Comparison of ENCODE assay signal across 8 cellular contexts in genomic region chr21:5153842-5154640, GRCh38.
A peak's percentile ranks its signal among the peaks of the same experiment; 100 is the strongest.
DNase-seq lines count a peak whose midpoint lies in the region; ATAC-seq and TF ChIP-seq lines count a peak whose summit lies in the region.
"Not testable (repeated sequence)": the region's sequence is repeated elsewhere in the genome, so short reads cannot be mapped to it uniquely, and the experiment has no call there.

No MANE protein-coding gene starts in this region.

- TF ChIP-seq CTCF in breast epithelium (IDR thresholded peaks at IDR 0.05); lung (IDR thresholded peaks at IDR 0.05; ENCODE audit: control extremely low read depth, extremely low read depth); retinal pigment epithelial cell (conservative IDR thresholded peaks at IDR 0.05; ENCODE audit: low read depth, low read length): not testable (repeated sequence)

- intact Hi-C loops in breast epithelium (cut with DNase I; ENCODE audit: low total_unique reads); Right ventricle myocardium inferior (cut with DNase I): not testable (repeated sequence)

- 2% methylated on average over 26 of the region's 69 CpGs; no CpG with 5 or more reads in 1 of the 2 donors for WGBS in lung, 2 donors
- WGBS in urinary bladder, result 2% methylated on average over 8 of the region's 69 CpGs

- DNase-seq in breast epithelium (ENCODE audit: low spot score in 2 of 2); lung (ENCODE audit: low spot score); retinal pigment epithelial cell (ENCODE audit: low read depth): not testable (repeated sequence)
- DNase-seq in Right ventricle myocardium inferior (ENCODE audit: missing footprints), result peak; percentile 58

- H3K9ac ChIP-seq in HUES6 (ENCODE audit: low read length), result not testable (repeated sequence)

- not testable (repeated sequence) for H3K36me3 ChIP-seq in HUES6 (ENCODE audit: control insufficient read depth, insufficient read depth, low read length); breast epithelium; lung (ENCODE audit: control insufficient read depth in 2 of 2, insufficient read depth in 2 of 2, low read length in 2 of 2); urinary bladder (ENCODE audit: insufficient read depth)

- H3K27me3 ChIP-seq in HUES6 (ENCODE audit: control insufficient read depth, insufficient read depth, low read length); breast epithelium; lung (ENCODE audit: control insufficient read depth, insufficient read depth): not testable (repeated sequence)

- not testable (repeated sequence) for H3K27ac ChIP-seq in HUES6 (ENCODE audit: low read depth, low read length); lung (ENCODE audit: low read depth in 1 of 2, low read length in 1 of 2); urinary bladder (ENCODE audit: low read depth)
- H3K27ac ChIP-seq in breast epithelium, result peak overlapping the region in 1 of 2 donors; percentile 77

- not testable (repeated sequence) for H3K4me1 ChIP-seq in HUES6 (ENCODE audit: control insufficient read depth, insufficient read depth, low read length); breast epithelium; lung (ENCODE audit: control insufficient read depth in 2 of 2, insufficient read depth in 2 of 2, low read length in 2 of 2); urinary bladder (ENCODE audit: insufficient read depth)

- peak; percentile 25 for ATAC-seq in GM21529 (IDR thresholded peaks at IDR 0.05; ENCODE audit: unreplicated experiment)
- ATAC-seq in activated CD4-positive, CD25-positive, alpha-beta regulatory T cell treated with anti-CD3 and anti-CD28 coated beads, Interleukin-2, amount 50 U/mL, for 24 hours, result peak; percentile 12 to 22
- ATAC-seq in Right ventricle myocardium inferior, result peak; percentile 4
- peak; percentile 24 for ATAC-seq in lung (ENCODE audit: insufficient read depth, low FRiP score)

- H3K9me3 ChIP-seq in HUES6 (ENCODE audit: control insufficient read depth, insufficient read depth, low read depth, low read length); breast epithelium; lung (ENCODE audit: control insufficient read depth in 2 of 2, insufficient read depth in 1 of 2, low read length in 1 of 2): not testable (repeated sequence)

- H3K4me3 ChIP-seq in HUES6 (ENCODE audit: low read depth, low read length) (peak overlapping the region; percentile 50), breast epithelium (peak overlapping the region; percentile 41 to 69 (median 50)), lung (peak overlapping the region; percentile 45), retinal pigment epithelial cell (ENCODE audit: low read length) (peak overlapping the region; percentile 33), urinary bladder (ENCODE audit: low read depth, low read length) (peak overlapping the region; percentile 25)

- TF ChIP-seq POLR2A in breast epithelium (IDR thresholded peaks at IDR 0.05), result not testable (repeated sequence)
